In the genomic region with DNA sequence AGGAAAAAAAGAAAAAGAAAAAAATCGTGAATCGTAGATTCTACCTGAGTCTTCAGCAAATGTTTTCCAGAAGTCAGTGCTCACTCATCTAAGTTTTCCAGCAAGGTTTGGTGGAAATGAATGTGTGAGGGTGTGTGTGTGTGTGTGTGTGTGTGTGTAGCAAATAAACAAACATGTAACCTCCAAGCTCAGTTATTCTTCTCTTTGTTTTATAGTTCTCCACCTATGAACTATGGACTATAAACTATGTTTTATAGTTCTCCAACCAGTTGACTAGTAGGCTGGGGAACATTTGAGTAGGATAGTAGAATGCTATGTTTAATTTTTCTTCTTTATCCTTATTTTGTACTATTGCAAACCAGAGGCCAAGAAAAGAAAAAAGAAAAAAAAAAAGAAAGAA, we compare ENCODE assay signal across 1 cellular context.
TF ChIP-seq lines count a peak whose summit lies in the region.

No MANE protein-coding gene starts in this region.

TF ChIP-seq in GM23338, 12 proteins besides CTCF, POLR2A, EP300 and RAD21 (continued from another document):
- TF ChIP-seq, protein P1, sequence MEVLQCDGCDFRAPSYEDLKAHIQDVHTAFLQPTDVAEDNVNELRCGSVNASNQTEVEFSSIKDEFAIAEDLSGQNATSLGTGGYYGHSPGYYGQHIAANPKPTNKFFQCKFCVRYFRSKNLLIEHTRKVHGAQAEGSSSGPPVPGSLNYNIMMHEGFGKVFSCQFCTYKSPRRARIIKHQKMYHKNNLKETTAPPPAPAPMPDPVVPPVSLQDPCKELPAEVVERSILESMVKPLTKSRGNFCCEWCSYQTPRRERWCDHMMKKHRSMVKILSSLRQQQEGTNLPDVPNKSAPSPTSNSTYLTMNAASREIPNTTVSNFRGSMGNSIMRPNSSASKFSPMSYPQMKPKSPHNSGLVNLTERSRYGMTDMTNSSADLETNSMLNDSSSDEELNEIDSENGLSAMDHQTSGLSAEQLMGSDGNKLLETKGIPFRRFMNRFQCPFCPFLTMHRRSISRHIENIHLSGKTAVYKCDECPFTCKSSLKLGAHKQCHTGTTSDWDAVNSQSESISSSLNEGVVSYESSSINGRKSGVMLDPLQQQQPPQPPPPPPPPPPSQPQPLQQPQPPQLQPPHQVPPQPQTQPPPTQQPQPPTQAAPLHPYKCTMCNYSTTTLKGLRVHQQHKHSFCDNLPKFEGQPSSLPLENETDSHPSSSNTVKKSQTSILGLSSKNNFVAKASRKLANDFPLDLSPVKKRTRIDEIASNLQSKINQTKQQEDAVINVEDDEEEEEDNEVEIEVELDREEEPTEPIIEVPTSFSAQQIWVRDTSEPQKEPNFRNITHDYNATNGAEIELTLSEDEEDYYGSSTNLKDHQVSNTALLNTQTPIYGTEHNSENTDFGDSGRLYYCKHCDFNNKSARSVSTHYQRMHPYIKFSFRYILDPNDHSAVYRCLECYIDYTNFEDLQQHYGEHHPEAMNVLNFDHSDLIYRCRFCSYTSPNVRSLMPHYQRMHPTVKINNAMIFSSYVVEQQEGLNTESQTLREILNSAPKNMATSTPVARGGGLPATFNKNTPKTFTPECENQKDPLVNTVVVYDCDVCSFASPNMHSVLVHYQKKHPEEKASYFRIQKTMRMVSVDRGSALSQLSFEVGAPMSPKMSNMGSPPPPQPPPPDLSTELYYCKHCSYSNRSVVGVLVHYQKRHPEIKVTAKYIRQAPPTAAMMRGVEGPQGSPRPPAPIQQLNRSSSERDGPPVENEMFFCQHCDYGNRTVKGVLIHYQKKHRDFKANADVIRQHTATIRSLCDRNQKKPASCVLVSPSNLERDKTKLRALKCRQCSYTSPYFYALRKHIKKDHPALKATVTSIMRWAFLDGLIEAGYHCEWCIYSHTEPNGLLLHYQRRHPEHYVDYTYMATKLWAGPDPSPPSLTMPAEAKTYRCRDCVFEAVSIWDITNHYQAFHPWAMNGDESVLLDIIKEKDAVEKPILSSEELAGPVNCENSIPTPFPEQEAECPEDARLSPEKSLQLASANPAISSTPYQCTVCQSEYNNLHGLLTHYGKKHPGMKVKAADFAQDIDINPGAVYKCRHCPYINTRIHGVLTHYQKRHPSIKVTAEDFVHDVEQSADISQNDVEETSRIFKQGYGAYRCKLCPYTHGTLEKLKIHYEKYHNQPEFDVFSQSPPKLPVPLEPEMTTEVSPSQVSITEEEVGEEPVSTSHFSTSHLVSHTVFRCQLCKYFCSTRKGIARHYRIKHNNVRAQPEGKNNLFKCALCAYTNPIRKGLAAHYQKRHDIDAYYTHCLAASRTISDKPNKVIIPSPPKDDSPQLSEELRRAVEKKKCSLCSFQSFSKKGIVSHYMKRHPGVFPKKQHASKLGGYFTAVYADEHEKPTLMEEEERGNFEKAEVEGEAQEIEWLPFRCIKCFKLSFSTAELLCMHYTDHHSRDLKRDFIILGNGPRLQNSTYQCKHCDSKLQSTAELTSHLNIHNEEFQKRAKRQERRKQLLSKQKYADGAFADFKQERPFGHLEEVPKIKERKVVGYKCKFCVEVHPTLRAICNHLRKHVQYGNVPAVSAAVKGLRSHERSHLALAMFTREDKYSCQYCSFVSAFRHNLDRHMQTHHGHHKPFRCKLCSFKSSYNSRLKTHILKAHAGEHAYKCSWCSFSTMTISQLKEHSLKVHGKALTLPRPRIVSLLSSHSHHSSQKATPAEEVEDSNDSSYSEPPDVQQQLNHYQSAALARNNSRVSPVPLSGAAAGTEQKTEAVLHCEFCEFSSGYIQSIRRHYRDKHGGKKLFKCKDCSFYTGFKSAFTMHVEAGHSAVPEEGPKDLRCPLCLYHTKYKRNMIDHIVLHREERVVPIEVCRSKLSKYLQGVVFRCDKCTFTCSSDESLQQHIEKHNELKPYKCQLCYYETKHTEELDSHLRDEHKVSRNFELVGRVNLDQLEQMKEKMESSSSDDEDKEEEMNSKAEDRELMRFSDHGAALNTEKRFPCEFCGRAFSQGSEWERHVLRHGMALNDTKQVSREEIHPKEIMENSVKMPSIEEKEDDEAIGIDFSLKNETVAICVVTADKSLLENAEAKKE (CRISPR knock-in tag; IDR thresholded peaks at IDR 0.05) = no peak
- no peak for TF ChIP-seq NANOG (IDR thresholded peaks at IDR 0.05; ENCODE audit: borderline replicate concordance)
- no peak for TF ChIP-seq EZH2 (IDR thresholded peaks at IDR 0.05; ENCODE audit: low read depth, unreplicated experiment)
- no peak for TF ChIP-seq EZH2phosphoT487 (IDR thresholded peaks at IDR 0.05; ENCODE audit: unreplicated experiment)
- TF ChIP-seq POLR2AphosphoS5 (IDR thresholded peaks at IDR 0.05; ENCODE audit: low read depth) = no peak
